In the genomic region with DNA sequence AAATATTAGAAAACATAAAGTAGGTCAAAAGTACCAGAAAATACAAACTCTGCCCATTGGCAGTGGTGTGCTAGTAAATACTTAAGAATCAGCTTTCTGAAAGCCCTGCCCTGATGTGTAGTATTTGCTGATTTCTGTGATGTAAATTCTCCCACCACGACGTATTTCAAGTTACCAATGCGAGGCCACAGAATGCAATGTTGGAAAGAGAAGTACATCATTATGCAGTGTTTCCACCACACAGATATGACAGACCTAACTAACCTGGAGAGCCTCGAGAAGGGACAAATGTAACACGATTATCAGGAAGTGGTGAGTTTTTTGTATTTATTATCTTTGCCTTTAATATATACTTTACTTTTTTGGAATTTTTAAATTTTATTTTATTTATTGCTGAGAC, we compare ENCODE assay signal across 1 cellular context.
TF ChIP-seq lines count a peak whose summit lies in the region.

No MANE protein-coding gene starts in this region.

TF ChIP-seq in K562, 482 proteins besides CTCF, POLR2A, EP300 and RAD21:
- TF ChIP-seq, protein P1, sequence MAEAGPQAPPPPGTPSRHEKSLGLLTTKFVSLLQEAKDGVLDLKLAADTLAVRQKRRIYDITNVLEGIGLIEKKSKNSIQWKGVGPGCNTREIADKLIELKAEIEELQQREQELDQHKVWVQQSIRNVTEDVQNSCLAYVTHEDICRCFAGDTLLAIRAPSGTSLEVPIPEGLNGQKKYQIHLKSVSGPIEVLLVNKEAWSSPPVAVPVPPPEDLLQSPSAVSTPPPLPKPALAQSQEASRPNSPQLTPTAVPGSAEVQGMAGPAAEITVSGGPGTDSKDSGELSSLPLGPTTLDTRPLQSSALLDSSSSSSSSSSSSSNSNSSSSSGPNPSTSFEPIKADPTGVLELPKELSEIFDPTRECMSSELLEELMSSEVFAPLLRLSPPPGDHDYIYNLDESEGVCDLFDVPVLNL (CRISPR knock-in tag; IDR thresholded peaks at IDR 0.05; ENCODE audit: low read depth), result no peak
- TF ChIP-seq, protein P2, sequence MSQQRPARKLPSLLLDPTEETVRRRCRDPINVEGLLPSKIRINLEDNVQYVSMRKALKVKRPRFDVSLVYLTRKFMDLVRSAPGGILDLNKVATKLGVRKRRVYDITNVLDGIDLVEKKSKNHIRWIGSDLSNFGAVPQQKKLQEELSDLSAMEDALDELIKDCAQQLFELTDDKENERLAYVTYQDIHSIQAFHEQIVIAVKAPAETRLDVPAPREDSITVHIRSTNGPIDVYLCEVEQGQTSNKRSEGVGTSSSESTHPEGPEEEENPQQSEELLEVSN (IDR thresholded peaks at IDR 0.05; ENCODE audit: borderline replicate concordance in 1 of 2, extremely low read depth in 1 of 2, insufficient read depth in 1 of 2, insufficient read length in 1 of 2, low read depth in 1 of 2, low read length in 1 of 2, poor library complexity in 1 of 2, severe bottlenecking in 1 of 2), result no peak
- TF ChIP-seq PRMT5 (CRISPR knock-in tag; IDR thresholded peaks at IDR 0.05), result no peak
- TF ChIP-seq TARDBP (IDR thresholded peaks at IDR 0.05), result no peak
- TF ChIP-seq ESRRA (IDR thresholded peaks at IDR 0.05; ENCODE audit: borderline replicate concordance, low read depth), result no peak
- TF ChIP-seq MCM5 (IDR thresholded peaks at IDR 0.05; ENCODE audit: low read depth), result no peak
- no peak for TF ChIP-seq SIX5 (IDR thresholded peaks at IDR 0.05; ENCODE audit: borderline replicate concordance in 1 of 2, insufficient read depth in 1 of 2, low read depth in 1 of 2, low read length in 2 of 2)
